26 cellular contexts compared by ENCODE assay signal in the genomic region with DNA sequence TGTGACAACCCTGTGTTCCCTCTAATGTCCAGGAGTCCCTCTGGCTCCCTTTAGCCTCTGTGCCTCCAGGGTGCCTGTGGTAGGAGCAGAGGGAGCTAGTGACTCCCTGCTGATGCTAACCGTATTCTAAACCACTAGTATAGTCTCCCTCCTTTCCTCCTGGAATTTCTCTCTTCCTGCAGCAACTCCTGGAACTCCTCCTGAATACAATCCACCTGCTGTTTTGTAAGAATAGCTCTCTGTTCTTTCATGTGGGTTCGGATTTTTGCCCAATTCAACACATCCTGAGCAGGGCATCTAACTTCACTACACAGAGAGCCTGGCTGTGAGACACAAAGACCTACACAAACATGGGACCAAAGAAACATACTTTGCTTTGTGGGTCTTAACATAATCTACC.
A peak's percentile ranks its signal among the peaks of the same experiment; 100 is the strongest.
DNase-seq lines count a peak whose midpoint lies in the region; ATAC-seq and TF ChIP-seq lines count a peak whose summit lies in the region.
"Had no signal": no experiment of that assay in that cellular context is flagged by ENCODE, and none has a peak within 500 bp of the region (broad histone marks: within the 10 kb centered on the region; RNA-seq: fewer than 3 reads in every experiment).

No MANE protein-coding gene starts in this region.

- POLR2A ChIA-PET in CD4-positive, alpha-beta T cell (lab: Charles Lee), result interaction anchor here (0.9 to 1.6 kb wide), 3 partner anchors 9 to 81 kb away, joined by 3 to 4 read pairs (median 3); no protein-coding TSS in a partner anchor
- POLR2A ChIA-PET in HEK293 (lab: Yijun Ruan, JAX), result no interaction called here

- CTCF ChIA-PET in CD4-positive, alpha-beta T cell (lab: Charles Lee), result interaction anchor here (1.2 to 2.4 kb wide), 2 partner anchors 12 to 51 kb away, joined by 4 to 8 read pairs; no protein-coding TSS in a partner anchor
- CTCF ChIA-PET in HEK293 (lab: Yijun Ruan, JAX), result interaction anchor here (0.6 kb wide), 1 partner anchor 13 kb away, joined by 4 read pairs; no protein-coding TSS in a partner anchor

- DNase-seq in CD4-positive, alpha-beta T cell, result no peak
- no peak for DNase-seq in activated naive CD8-positive, alpha-beta T cell treated with anti-CD3 and anti-CD28 coated beads, Interleukin-2, amount 50 U/mL, for 24 hours
- DNase-seq in kidney tubule cell (ENCODE audit: low spot score) (no peak), ovary (no peak)
- DNase-seq: activated CD4-positive, alpha-beta T cell treated with anti-CD3 and anti-CD28 coated beads, Interleukin-2, amount 50 U/mL, for 1 hour; activated CD8-positive, alpha-beta memory T cell treated with anti-CD3 and anti-CD28 coated beads, Interleukin-2, amount 50 U/mL, for 4 hours; activated effector memory CD4-positive, alpha-beta T cell treated with anti-CD3 and anti-CD28 coated beads, Interleukin-2, amount 50 U/mL, for 16 hours; DMS79 treated with DMSO at 0.1 percent for 48 hours; endodermal cell; HFFc6; NCI-H1105 treated with DMSO at 0.1 percent for 48 hours; NCI-H2029 treated with DMSO at 0.1 percent for 48 hours; Peyer's patch; posterior cingulate gyrus; SJCRH30; stimulated activated CD4-positive, alpha-beta T cell treated with anti-CD3 and anti-CD28 coated beads, Interleukin-15, amount 100 ng/mL, for 24 hours; stimulated activated CD8-positive, alpha-beta memory T cell treated with anti-CD3 and anti-CD28 coated beads, Interleukin-4, amount 100 ng/mL, for 48 hours; uterus had no signal

- H3K27ac ChIP-seq in CD4-positive, alpha-beta T cell (ENCODE audit: low read depth, low read length), result no peak overlapping the region
- H3K27ac ChIP-seq in HEK293 (ENCODE audit: extremely low read depth, low read depth, low read length), result no peak overlapping the region
- no peak overlapping the region for H3K27ac ChIP-seq in ovary
- H3K27ac ChIP-seq: coronary artery, Peyer's patch, SJCRH30, uterus had no signal

- H3K4me1 Mint-ChIP-seq in CD4-positive, alpha-beta T cell (ENCODE audit: low read depth), result peaks cover 99% of the 10 kb centered on the region
- H3K4me1 Mint-ChIP-seq in activated naive CD8-positive, alpha-beta T cell treated with anti-CD3 and anti-CD28 coated beads, Interleukin-2, amount 50 U/mL, for 24 hours, result peaks cover 100% of the 10 kb centered on the region
- peaks cover 47% of the 10 kb centered on the region for H3K4me1 Mint-ChIP-seq in nephron

- peaks cover 10% of the 10 kb centered on the region for H3K36me3 Mint-ChIP-seq in CD4-positive, alpha-beta T cell (ENCODE audit: low read depth)
- H3K36me3 Mint-ChIP-seq in activated naive CD8-positive, alpha-beta T cell treated with anti-CD3 and anti-CD28 coated beads, Interleukin-2, amount 50 U/mL, for 24 hours (ENCODE audit: low read depth), result peaks cover 6% of the 10 kb centered on the region
- no peaks in the 10 kb centered on the region for H3K36me3 Mint-ChIP-seq in nephron (ENCODE audit: low read depth)

- H3K9me3 Mint-ChIP-seq in CD4-positive, alpha-beta T cell, result no peaks in the 10 kb centered on the region
- H3K9me3 Mint-ChIP-seq in activated naive CD8-positive, alpha-beta T cell treated with anti-CD3 and anti-CD28 coated beads, Interleukin-2, amount 50 U/mL, for 24 hours, result no peaks in the 10 kb centered on the region
- no peaks in the 10 kb centered on the region for H3K9me3 Mint-ChIP-seq in nephron
- H3K9me3 Mint-ChIP-seq: endodermal cell; HFFc6; T-helper 1 cell treated with Interleukin-12 subunit alpha and Interleukin-12 subunit beta and Interleukin-4 antibody, amounts not matched to agents 30 μg/mL and 1 μg/mL, for 36 hours had no signal

- TF ChIP-seq POLR2A in ovary (IDR thresholded peaks at IDR 0.05), result no peak

- H3K27me3 ChIP-seq in CD4-positive, alpha-beta T cell (ENCODE audit: control insufficient read depth, insufficient read depth, low read length), result no peaks in the 10 kb centered on the region
- no peaks in the 10 kb centered on the region for H3K27me3 ChIP-seq in ovary
- H3K27me3 ChIP-seq: Peyer's patch, SJCRH30, uterus had no signal

- H3K27me3 Mint-ChIP-seq in CD4-positive, alpha-beta T cell, result no peaks in the 10 kb centered on the region
- peaks cover 3% of the 10 kb centered on the region for H3K27me3 Mint-ChIP-seq in activated naive CD8-positive, alpha-beta T cell treated with anti-CD3 and anti-CD28 coated beads, Interleukin-2, amount 50 U/mL, for 24 hours
- H3K27me3 Mint-ChIP-seq in nephron (ENCODE audit: low read depth), result peaks cover 14% of the 10 kb centered on the region

- H3K4me3 ChIP-seq in HEK293 (ENCODE audit: low read depth, low read length), result no peak overlapping the region
- no peak overlapping the region for H3K4me3 ChIP-seq in ovary
- H3K4me3 ChIP-seq: coronary artery, GM12878, lung, Peyer's patch, SJCRH30, uterus had no signal

- no peak for TF ChIP-seq EP300 in ovary (IDR thresholded peaks at IDR 0.05)

- ATAC-seq in CD4-positive, alpha-beta T cell (ENCODE audit: poor library complexity), result no peak
- ATAC-seq in activated naive CD8-positive, alpha-beta T cell treated with anti-CD3 and anti-CD28 coated beads, Interleukin-2, amount 50 U/mL, for 24 hours, result no peak
- no peak for ATAC-seq in HG03354 (IDR thresholded peaks at IDR 0.05; ENCODE audit: poor library complexity, severe bottlenecking, unreplicated experiment)
- ATAC-seq: GM12878, sciatic nerve had no signal

- peak overlapping the region; percentile 5 for H3K4me3 Mint-ChIP-seq in CD4-positive, alpha-beta T cell
- no peak overlapping the region for H3K4me3 Mint-ChIP-seq in activated naive CD8-positive, alpha-beta T cell treated with anti-CD3 and anti-CD28 coated beads, Interleukin-2, amount 50 U/mL, for 24 hours
- H3K4me3 Mint-ChIP-seq in nephron, result no peak overlapping the region
- H3K4me3 Mint-ChIP-seq: endodermal cell; HFFc6; T-helper 1 cell treated with Interleukin-12 subunit alpha and Interleukin-12 subunit beta and Interleukin-4 antibody, amounts not matched to agents 30 μg/mL and 1 μg/mL, for 36 hours had no signal

- peak overlapping the region; percentile 53 for H3K27ac Mint-ChIP-seq in CD4-positive, alpha-beta T cell
- peak overlapping the region; percentile 11 for H3K27ac Mint-ChIP-seq in activated naive CD8-positive, alpha-beta T cell treated with anti-CD3 and anti-CD28 coated beads, Interleukin-2, amount 50 U/mL, for 24 hours
- peak overlapping the region in 2 of 3 experiments; percentile 5 to 41 for H3K27ac Mint-ChIP-seq in nephron
- H3K27ac Mint-ChIP-seq: endodermal cell; HFFc6; T-helper 1 cell treated with Interleukin-12 subunit alpha and Interleukin-12 subunit beta and Interleukin-4 antibody, amounts not matched to agents 30 μg/mL and 1 μg/mL, for 36 hours had no signal

- no peaks in the 10 kb centered on the region for H3K36me3 ChIP-seq in HEK293 (ENCODE audit: control insufficient read depth in 2 of 2, insufficient read depth in 1 of 2, low read length in 2 of 2)
- H3K36me3 ChIP-seq in ovary, result no peaks in the 10 kb centered on the region
- H3K36me3 ChIP-seq: Peyer's patch, SJCRH30, uterus had no signal

- intact Hi-C loops in CD4-positive, alpha-beta T cell (cut with DNase I, micrococcal nuclease), result no loop called here
- intact Hi-C loops in ovary (cut with DNase I), result no loop called here

- no peaks in the 10 kb centered on the region for H3K4me1 ChIP-seq in HEK293 (ENCODE audit: control insufficient read depth, insufficient read depth, low read length)
- peaks cover 2% of the 10 kb centered on the region for H3K4me1 ChIP-seq in ovary (ENCODE audit: insufficient read depth)
- H3K4me1 ChIP-seq: uterus had no signal

- TF ChIP-seq CTCF in CD4-positive, alpha-beta T cell (IDR thresholded peaks at IDR 0.05), result no peak
- no peak for TF ChIP-seq CTCF in HEK293 (tag by site-specific recombination; IDR thresholded peaks at IDR 0.05)
- no peak for TF ChIP-seq CTCF in nephron (IDR thresholded peaks at IDR 0.05; ENCODE audit: unreplicated experiment in 3 of 3)
- TF ChIP-seq CTCF in ovary (IDR thresholded peaks at IDR 0.05), result no peak

- H3K9me3 ChIP-seq in CD4-positive, alpha-beta T cell (ENCODE audit: control insufficient read depth, low read length), result no peaks in the 10 kb centered on the region
- H3K9me3 ChIP-seq in HEK293 (ENCODE audit: control insufficient read depth, insufficient read depth, low read depth, low read length), result no peaks in the 10 kb centered on the region
- H3K9me3 ChIP-seq in ovary, result no peaks in the 10 kb centered on the region
- H3K9me3 ChIP-seq: Peyer's patch, SJCRH30, uterus had no signal

- WGBS in ovary, 3 donors, result 75 to 82% (median 80%) methylated on average over 2 of the region's 2 CpGs

TF ChIP-seq in HEK293, 187 proteins besides CTCF, POLR2A, EP300 and RAD21:
- TF ChIP-seq ZNF701 (tag by site-specific recombination; IDR thresholded peaks at IDR 0.05) (no peak), ZIC2 (tag by site-specific recombination; IDR thresholded peaks at IDR 0.05) (0 out of 2 replicates have a peak, but pooled peaks have one; percentile 8)
